In genomic region chr1:51794260-51794659, GRCh38 we compare ENCODE assay signal across 31 cellular contexts.
DNase-seq lines count a peak whose midpoint lies in the region; ATAC-seq and TF ChIP-seq lines count a peak whose summit lies in the region.
"Had no signal": no experiment of that assay in that cellular context is flagged by ENCODE, and none has a peak within 500 bp of the region (broad histone marks: within the 10 kb centered on the region; RNA-seq: fewer than 3 reads in every experiment).

No MANE protein-coding gene starts in this region.

- TF ChIP-seq CTCF in gastrocnemius medialis (IDR thresholded peaks at IDR 0.05 in 4 of 5, conservative IDR thresholded peaks at IDR 0.05 in 1 of 5) (no peak), tibial nerve (IDR thresholded peaks at IDR 0.05) (no peak)

- TF ChIP-seq POLR2A in gastrocnemius medialis (IDR thresholded peaks at IDR 0.05) = no peak
- no peak for TF ChIP-seq POLR2A in tibial nerve (IDR thresholded peaks at IDR 0.05)

- H3K9me3 ChIP-seq in CD8-positive, alpha-beta memory T cell (ENCODE audit: low read length) = no peaks in the 10 kb centered on the region
- H3K9me3 ChIP-seq in gastrocnemius medialis = no peaks in the 10 kb centered on the region
- no peaks in the 10 kb centered on the region for H3K9me3 ChIP-seq in tibial nerve
- H3K9me3 ChIP-seq: A549, ascending aorta, MG63, transverse colon had no signal

- intact Hi-C loops in gastrocnemius medialis (cut with DNase I; ENCODE audit: low total_unique reads) = no loop called here

- H3K27ac Mint-ChIP-seq in activated T-cell treated with anti-CD3 and anti-CD28 coated beads, Interleukin-2, amount 50 U/mL, for 72 hours = peak overlapping the region; percentile 27
- H3K27ac Mint-ChIP-seq in CD8-positive, alpha-beta memory T cell = peak overlapping the region in 7 of 8 donors; percentile 7 to 84 (median 54)
- H3K27ac Mint-ChIP-seq: B cell had no signal

- no peaks in the 10 kb centered on the region for H3K4me1 ChIP-seq in CD8-positive, alpha-beta memory T cell (ENCODE audit: insufficient read depth, low read length)
- peaks cover 0 to 3% of the 10 kb centered on the region in 2 donors for H3K4me1 ChIP-seq in gastrocnemius medialis
- no peaks in the 10 kb centered on the region for H3K4me1 ChIP-seq in tibial nerve
- H3K4me1 ChIP-seq: A549, ascending aorta, transverse colon had no signal

- H3K36me3 Mint-ChIP-seq in activated T-cell treated with anti-CD3 and anti-CD28 coated beads, Interleukin-2, amount 50 U/mL, for 72 hours (ENCODE audit: insufficient read depth in 2 of 2) = peaks cover 3 to 10% of the 10 kb centered on the region in 2 donors
- peaks cover 58% of the 10 kb centered on the region for H3K36me3 Mint-ChIP-seq in activated T-cell treated with anti-CD3 and anti-CD28 coated beads, Interleukin-2, amount 50 U/mL, for 4 hours (ENCODE audit: insufficient read depth)
- peaks cover 6 to 86% (median 37%) of the 10 kb centered on the region in 3 donors for H3K36me3 Mint-ChIP-seq in CD8-positive, alpha-beta memory T cell

- peaks cover 78% of the 10 kb centered on the region for H3K36me3 ChIP-seq in CD8-positive, alpha-beta memory T cell (ENCODE audit: insufficient read depth, low read length)
- H3K36me3 ChIP-seq in gastrocnemius medialis = peaks cover 0 to 86% of the 10 kb centered on the region in 2 donors
- peaks cover 0 to 97% (median 20%) of the 10 kb centered on the region in 3 donors for H3K36me3 ChIP-seq in tibial nerve

- no peak overlapping the region for H3K4me3 Mint-ChIP-seq in activated T-cell treated with anti-CD3 and anti-CD28 coated beads, Interleukin-2, amount 50 U/mL, for 72 hours
- no peak overlapping the region for H3K4me3 Mint-ChIP-seq in activated T-cell treated with anti-CD3 and anti-CD28 coated beads, Interleukin-2, amount 50 U/mL, for 4 hours
- H3K4me3 Mint-ChIP-seq in CD8-positive, alpha-beta memory T cell = no peak overlapping the region
- H3K4me3 Mint-ChIP-seq: activated T-helper 1 cell treated with anti-CD3 and anti-CD28 coated beads, Interleukin-12 subunit alpha, Interleukin-12 subunit beta, Interleukin-2, Interleukin-4 antibody, amounts not matched to agents 30 ng/mL and 10 ng/mL and 1 ng/mL, durations not matched to agents 14 hours and 24 hours and 36 hours; B cell; T-helper 1 cell treated with Interleukin-12 subunit alpha and Interleukin-12 subunit beta and Interleukin-4 antibody, amounts not matched to agents 30 μg/mL and 1 μg/mL, for 36 hours had no signal

- no peak for TF ChIP-seq EP300 in tibial nerve (IDR thresholded peaks at IDR 0.05)

- no peak for ATAC-seq in activated T-cell treated with anti-CD3 and anti-CD28 coated beads, Interleukin-2, amount 50 U/mL, for 72 hours (replicated peaks in 1 of 2)
- ATAC-seq in activated T-cell treated with anti-CD3 and anti-CD28 coated beads, Interleukin-2, amount 50 U/mL, for 4 hours = no peak
- no peak for ATAC-seq in gastrocnemius medialis
- ATAC-seq: activated naive CD4-positive, alpha-beta T cell treated with anti-CD3 and anti-CD28 coated beads, Interleukin-2, amount 50 U/mL, for 72 hours had no signal

- no peaks in the 10 kb centered on the region for H3K9me3 Mint-ChIP-seq in activated T-cell treated with anti-CD3 and anti-CD28 coated beads, Interleukin-2, amount 50 U/mL, for 72 hours
- no peaks in the 10 kb centered on the region for H3K9me3 Mint-ChIP-seq in activated T-cell treated with anti-CD3 and anti-CD28 coated beads, Interleukin-2, amount 50 U/mL, for 4 hours
- no peaks in the 10 kb centered on the region for H3K9me3 Mint-ChIP-seq in CD8-positive, alpha-beta memory T cell
- H3K9me3 Mint-ChIP-seq: activated naive CD4-positive, alpha-beta T cell treated with anti-CD3 and anti-CD28 coated beads, Interleukin-2, amount 50 U/mL, for 72 hours; activated T-helper 1 cell treated with anti-CD3 and anti-CD28 coated beads, Interleukin-12 subunit alpha, Interleukin-12 subunit beta, Interleukin-2, Interleukin-4 antibody, amounts not matched to agents 30 ng/mL and 10 ng/mL and 1 ng/mL, durations not matched to agents 14 hours and 24 hours and 36 hours; T-helper 1 cell treated with Interleukin-12 subunit alpha and Interleukin-12 subunit beta and Interleukin-4 antibody, amounts not matched to agents 30 μg/mL and 1 μg/mL, for 36 hours had no signal

- no peaks in the 10 kb centered on the region for H3K27me3 ChIP-seq in CD8-positive, alpha-beta memory T cell (ENCODE audit: insufficient read depth, low read length, poor library complexity, severe bottlenecking)
- H3K27me3 ChIP-seq in gastrocnemius medialis (no peaks in the 10 kb centered on the region), tibial nerve (no peaks in the 10 kb centered on the region)
- H3K27me3 ChIP-seq: ascending aorta, MG63, transverse colon had no signal

- in situ Hi-C loops in gastrocnemius medialis (cut with MboI; ENCODE audit: low sequenced_read_pairs in 4 of 4) = no loop called here

- 96 to 98% methylated on average over 2 of the region's 2 CpGs for WGBS in tibial nerve, 2 donors

- H3K27ac ChIP-seq in CD8-positive, alpha-beta memory T cell (ENCODE audit: low read depth, low read length) = no peak overlapping the region
- H3K27ac ChIP-seq in cingulate gyrus (ENCODE audit: low read depth, low read length) = peak overlapping the region; percentile 8
- H3K27ac ChIP-seq in gastrocnemius medialis = peak overlapping the region in 3 of 4 donors; percentile 27 to 61 (median 46)
- H3K27ac ChIP-seq in tibial nerve = no peak overlapping the region
- H3K27ac ChIP-seq: A549, ascending aorta, skin epidermis, transverse colon had no signal

- H3K4me3 ChIP-seq in CD8-positive, alpha-beta memory T cell (ENCODE audit: low read length) = no peak overlapping the region
- H3K4me3 ChIP-seq in gastrocnemius medialis = no peak overlapping the region
- no peak overlapping the region for H3K4me3 ChIP-seq in tibial nerve
- H3K4me3 ChIP-seq: A549, ascending aorta, MG63, skin epidermis, transverse colon had no signal

- peaks cover 19% of the 10 kb centered on the region for H3K4me1 Mint-ChIP-seq in activated T-cell treated with anti-CD3 and anti-CD28 coated beads, Interleukin-2, amount 50 U/mL, for 72 hours (ENCODE audit: low read depth)
- H3K4me1 Mint-ChIP-seq in activated T-cell treated with anti-CD3 and anti-CD28 coated beads, Interleukin-2, amount 50 U/mL, for 4 hours (ENCODE audit: low read depth) = no peaks in the 10 kb centered on the region
- peaks cover 0 to 2% (median 0%) of the 10 kb centered on the region in 3 donors for H3K4me1 Mint-ChIP-seq in CD8-positive, alpha-beta memory T cell

- H3K27me3 Mint-ChIP-seq in activated T-cell treated with anti-CD3 and anti-CD28 coated beads, Interleukin-2, amount 50 U/mL, for 72 hours (ENCODE audit: low read depth) = no peaks in the 10 kb centered on the region
- H3K27me3 Mint-ChIP-seq in activated T-cell treated with anti-CD3 and anti-CD28 coated beads, Interleukin-2, amount 50 U/mL, for 4 hours (ENCODE audit: low read depth) = no peaks in the 10 kb centered on the region
- no peaks in the 10 kb centered on the region for H3K27me3 Mint-ChIP-seq in CD8-positive, alpha-beta memory T cell
- H3K27me3 Mint-ChIP-seq: B cell had no signal

- POLR2A ChIA-PET in CD8-positive, alpha-beta memory T cell (lab: Charles Lee) = interaction anchor here (0.6 kb wide), 1 partner anchor 27 kb away, joined by 3 read pairs; no protein-coding TSS in a partner anchor

- CTCF ChIA-PET in CD8-positive, alpha-beta memory T cell (lab: Charles Lee) = no interaction called here

- no peak for DNase-seq in activated T-cell treated with anti-CD3 and anti-CD28 coated beads, Interleukin-2, amount 50 U/mL, for 72 hours
- no peak for DNase-seq in activated T-cell treated with anti-CD3 and anti-CD28 coated beads, Interleukin-2, amount 50 U/mL, for 4 hours
- no peak for DNase-seq in CD8-positive, alpha-beta memory T cell
- DNase-seq in gastrocnemius medialis = no peak
- DNase-seq in activated CD4-positive, CD25-positive, alpha-beta regulatory T cell treated with anti-CD3 and anti-CD28 coated beads, Interleukin-2, amount 50 U/mL, for 72 hours = no peak
- no peak for DNase-seq in tibial nerve (ENCODE audit: low spot score in 2 of 2)
- DNase-seq in SHP77 treated with DMSO at 0.1 percent for 48 hours (lab: John Stamatoyannopoulos, UW) = no peak
- DNase-seq: activated CD4-positive, alpha-beta T cell treated with anti-CD3 and anti-CD28 coated beads for 1 hour; caudate nucleus; COR-L47; dermis blood vessel endothelial cell; HCEC 1CT; KG1; mesendoderm; MG63; NCI-H1436; NCI-H2081 treated with DMSO at 0.1 percent for 48 hours; NCI-H226; NCI-H82; occipital lobe; stimulated activated CD4-positive, alpha-beta T cell treated with anti-CD3 and anti-CD28 coated beads, Interleukin-1b, Interleukin-23, amount 100 ng/mL, for 48 hours; stimulated activated CD8-positive, alpha-beta memory T cell treated with anti-CD3 and anti-CD28 coated beads, Interleukin-4, amount 100 ng/mL, for 48 hours; transverse colon had no signal

Comparison
In these comparisons a context has a peak if more than half of its experiments do, and no peak if none do; other contexts are left out.
1. H3K27ac ChIP-seq: peak in cingulate gyrus (single experiment) and gastrocnemius medialis (3 of 4); none in CD8-positive, alpha-beta memory T cell (single experiment) and tibial nerve (0 of 4).